23 cellular contexts compared by ENCODE assay signal in genomic region chr16:86905302-86905701, GRCh38.
DNase-seq lines count a peak whose midpoint lies in the region; ATAC-seq, FAIRE-seq and TF ChIP-seq lines count a peak whose summit lies in the region.
"Had no signal": no experiment of that assay in that cellular context is flagged by ENCODE, and none has a peak within 500 bp of the region (broad histone marks: within the 10 kb centered on the region; RNA-seq: fewer than 3 reads in every experiment).

No MANE protein-coding gene starts in this region.

- SMC1A ChIA-PET in GM12878 (lab: Charles Lee; ENCODE audit: uncharacterized antibody, unreplicated experiment): interaction anchor here (0.6 kb wide), 1 partner anchor 16 kb away, joined by 4 read pairs; no protein-coding TSS in a partner anchor

- TF ChIP-seq CTCF in HepG2 (CRISPR knock-in tag; IDR thresholded peaks at IDR 0.05) (no peak), right lobe of liver (IDR thresholded peaks at IDR 0.05) (no peak), GM12878 (IDR thresholded peaks at IDR 0.05 in 2 of 3, conservative IDR thresholded peaks at IDR 0.05 in 1 of 3; ENCODE audit: control insufficient read depth in 2 of 3, extremely low read depth in 1 of 3, insufficient read depth in 1 of 3, low read depth in 3 of 3, low read length in 3 of 3) (no peak), spleen (IDR thresholded peaks at IDR 0.05 in 8 of 11, conservative IDR thresholded peaks at IDR 0.05 in 3 of 11) (no peak)

- POLR2A ChIA-PET in HepG2 (lab: Yijun Ruan, JAX) (no interaction called here), GM12878 (lab: Charles Lee) (no interaction called here)

- no peak overlapping the region for H3K9ac ChIP-seq in HepG2 (ENCODE audit: insufficient read depth, low read depth, low read length)
- H3K9ac ChIP-seq in GM12878 (ENCODE audit: control insufficient read depth, insufficient read depth, low read length): no peak overlapping the region
- H3K9ac ChIP-seq: KMS-11 had no signal

- DNase-seq in HepG2 (ENCODE audit: low spot score) (no peak), right lobe of liver (no peak), GM12878 (ENCODE audit: low read depth, low spot score) (no peak), spleen (peak; percentile 25), NCI-H2029 (lab: John Stamatoyannopoulos, UW) (no peak)
- DNase-seq in NK-92 treated with Interleukin-12 subunit alpha and Interleukin-12 subunit beta, amount 100 ng/mL, for 24 hours (lab: John Stamatoyannopoulos, UW): no peak
- DNase-seq: Calu3; CD8-positive, alpha-beta memory T cell; DMS79 treated with DMSO at 0.1 percent for 48 hours; GF-D8; MM.1S; NCI-H2029 treated with DMSO at 0.1 percent for 48 hours; NCI-H446 treated with DMSO at 0.1 percent for 48 hours; NCI-H526; NCI-H82; RPMI8226; SHP77; SW 1271 had no signal

- ATAC-seq in HepG2: no peak
- no peak for ATAC-seq in right lobe of liver
- no peak for ATAC-seq in GM12878
- no peak for ATAC-seq in HG02759 (IDR thresholded peaks at IDR 0.05; ENCODE audit: unreplicated experiment)

- H3K27ac ChIP-seq in HepG2 (ENCODE audit: extremely low read length, insufficient read depth, low read length) (no peak overlapping the region), right lobe of liver (no peak overlapping the region), GM12878 (ENCODE audit: control insufficient read depth, insufficient read depth) (no peak overlapping the region), spleen (no peak overlapping the region)
- H3K27ac ChIP-seq: C4-2B, HL-60, KMS-11 had no signal

- FAIRE-seq in HepG2 (lab: Jason Lieb, UNC): no peak
- no peak for FAIRE-seq in GM12878 (lab: Jason Lieb, UNC)
- FAIRE-seq: GM12892 had no signal

- no peak for TF ChIP-seq RAD21 in HepG2 (CRISPR knock-in tag; IDR thresholded peaks at IDR 0.05)
- no peak for TF ChIP-seq RAD21 in GM12878 (IDR thresholded peaks at IDR 0.05; ENCODE audit: insufficient read depth, low read depth, low read length)

- H3K4me3 ChIP-seq in HepG2 (replicated peaks in 1 of 3; ENCODE audit: insufficient read depth in 1 of 3, low read depth in 2 of 3, low read length in 3 of 3): no peak overlapping the region
- H3K4me3 ChIP-seq in right lobe of liver: no peak overlapping the region
- H3K4me3 ChIP-seq in GM12878: no peak overlapping the region
- H3K4me3 ChIP-seq in spleen: no peak overlapping the region

- no peaks in the 10 kb centered on the region for H4K20me1 ChIP-seq in HepG2 (ENCODE audit: insufficient read depth, low read length)
- no peaks in the 10 kb centered on the region for H4K20me1 ChIP-seq in GM12878 (ENCODE audit: control insufficient read depth, insufficient read depth)

- TF ChIP-seq POLR2A in HepG2 (IDR thresholded peaks at IDR 0.05; ENCODE audit: insufficient read depth in 1 of 2, low read depth in 2 of 2, low read length in 2 of 2): no peak
- TF ChIP-seq POLR2A in right lobe of liver (IDR thresholded peaks at IDR 0.05): no peak
- TF ChIP-seq POLR2A in GM12878 (IDR thresholded peaks at IDR 0.05; ENCODE audit: low read depth, low read length): no peak
- TF ChIP-seq POLR2A in spleen (IDR thresholded peaks at IDR 0.05): no peak

- H3K27me3 ChIP-seq in HepG2 (ENCODE audit: control insufficient read depth in 1 of 2, insufficient read depth in 2 of 2, low read length in 2 of 2): peaks cover 2 to 42% of the 10 kb centered on the region in 2 experiments; a peak in 4 of 5 replicates
- H3K27me3 ChIP-seq in right lobe of liver: no peaks in the 10 kb centered on the region
- H3K27me3 ChIP-seq in GM12878 (replicated peaks in 1 of 2; ENCODE audit: control insufficient read depth in 2 of 2, insufficient read depth in 2 of 2, low read length in 1 of 2): peaks cover 0 to 2% of the 10 kb centered on the region in 2 experiments; a peak in 1 of 4 replicates
- H3K27me3 ChIP-seq in spleen (replicated peaks in 1 of 7): peaks cover 0 to 36% (median 3%) of the 10 kb centered on the region in 7 donors

- H3K4me2 ChIP-seq in HepG2 (ENCODE audit: low read depth, low read length) (no peak overlapping the region), GM12878 (ENCODE audit: control insufficient read depth, insufficient read depth) (no peak overlapping the region)
- H3K4me2 ChIP-seq: KMS-11 had no signal

- intact Hi-C loops in HepG2 (cut with micrococcal nuclease; ENCODE audit: unreplicated experiment): no loop called here
- intact Hi-C loops in right lobe of liver (cut with DNase I): no loop called here
- intact Hi-C loops in GM12878 (cut with micrococcal nuclease; ENCODE audit: unreplicated experiment): no loop called here
- intact Hi-C loops in spleen (cut with DNase I; ENCODE audit: low total_unique reads): no loop called here

- RAD21 ChIA-PET in GM12878 (lab: Charles Lee; ENCODE audit: unreplicated experiment): no interaction called here

- H3K36me3 ChIP-seq in HepG2 (replicated peaks in 1 of 2; ENCODE audit: control insufficient read depth in 1 of 2, insufficient read depth in 2 of 2, low read length in 2 of 2) (no peaks in the 10 kb centered on the region), right lobe of liver (no peaks in the 10 kb centered on the region), GM12878 (ENCODE audit: control insufficient read depth in 2 of 2, insufficient read depth in 2 of 2, low read length in 1 of 2) (no peaks in the 10 kb centered on the region), spleen (no peaks in the 10 kb centered on the region)

- no TSS peak for BruUV-seq in HepG2 (replicated peaks; lab: Mats Ljungman, UMichigan)
- no TSS peak for BruUV-seq in GM12878 (replicated peaks; lab: Mats Ljungman, UMichigan)

- TF ChIP-seq EP300 in HepG2 (IDR thresholded peaks at IDR 0.05; ENCODE audit: low read depth in 2 of 2, low read length in 2 of 2) (no peak), HepG2 (CRISPR knock-in tag; IDR thresholded peaks at IDR 0.05; ENCODE audit: borderline replicate concordance) (no peak), GM12878 (IDR thresholded peaks at IDR 0.05; ENCODE audit: borderline replicate concordance in 1 of 2, control insufficient read depth in 1 of 2, low read depth in 2 of 2, low read length in 2 of 2) (no peak)

- H3K4me1 ChIP-seq in HepG2 (ENCODE audit: insufficient read depth, low read length): no peaks in the 10 kb centered on the region
- H3K4me1 ChIP-seq in right lobe of liver: no peaks in the 10 kb centered on the region
- no peaks in the 10 kb centered on the region for H3K4me1 ChIP-seq in GM12878 (ENCODE audit: control insufficient read depth, insufficient read depth, low read length)
- peaks cover 0 to 8% (median 0%) of the 10 kb centered on the region in 6 donors for H3K4me1 ChIP-seq in spleen

- in situ Hi-C loops in HepG2 (cut with HindIII; ENCODE audit: extremely low pct_ligation_motif_present, low pct_unique_long_range_greater_than_20kb) (no loop called here), GM12878 (cut with MboI) (no loop called here)

- H3K9me3 ChIP-seq in HepG2 (ENCODE audit: low read length): no peaks in the 10 kb centered on the region
- no peaks in the 10 kb centered on the region for H3K9me3 ChIP-seq in right lobe of liver
- H3K9me3 ChIP-seq in GM12878 (replicated peaks; ENCODE audit: control insufficient read depth, insufficient read depth, low read length): no peaks in the 10 kb centered on the region
- H3K9me3 ChIP-seq in spleen: no peaks in the 10 kb centered on the region

- H2AFZ ChIP-seq in HepG2 (ENCODE audit: low read length) (no peak overlapping the region), GM12878 (ENCODE audit: control insufficient read depth, low read depth, low read length) (no peak overlapping the region)

- CTCF ChIA-PET in HepG2 (lab: Yijun Ruan, JAX; ENCODE audit: low intra/inter-chr PET ratio, low total read pairs) (no interaction called here), GM12878 (lab: Yijun Ruan, JAX) (no interaction called here)

- H3K79me2 ChIP-seq in HepG2 (ENCODE audit: insufficient read depth, low read length) (no peaks in the 10 kb centered on the region), GM12878 (ENCODE audit: control insufficient read depth, insufficient read depth, low read length) (no peaks in the 10 kb centered on the region)

- WGBS in HepG2 (ENCODE audit: low lambda C conversion rate): 6% methylated on average over 9 of the region's 9 CpGs
- WGBS in right lobe of liver (ENCODE audit: insufficient coverage, low coverage, low lambda C conversion rate, missing lambda C conversion rate): 30% methylated on average over 5 of the region's 9 CpGs
- WGBS in GM12878 (ENCODE audit: insufficient coverage, insufficient replicate concordance, low lambda C conversion rate, missing lambda C conversion rate): 3% methylated on average over 9 of the region's 9 CpGs
- WGBS in spleen, 5 donors: 67 to 92% (median 78%) methylated on average over 9 of the region's 9 CpGs

TF ChIP-seq in HepG2, 621 proteins besides CTCF, POLR2A, EP300 and RAD21 (continues in another document):
- peak; percentile 85 for TF ChIP-seq MNT (IDR thresholded peaks at IDR 0.05)

TF ChIP-seq in GM12878, 131 proteins besides CTCF, POLR2A, EP300 and RAD21:
- TF ChIP-seq, protein P1, sequence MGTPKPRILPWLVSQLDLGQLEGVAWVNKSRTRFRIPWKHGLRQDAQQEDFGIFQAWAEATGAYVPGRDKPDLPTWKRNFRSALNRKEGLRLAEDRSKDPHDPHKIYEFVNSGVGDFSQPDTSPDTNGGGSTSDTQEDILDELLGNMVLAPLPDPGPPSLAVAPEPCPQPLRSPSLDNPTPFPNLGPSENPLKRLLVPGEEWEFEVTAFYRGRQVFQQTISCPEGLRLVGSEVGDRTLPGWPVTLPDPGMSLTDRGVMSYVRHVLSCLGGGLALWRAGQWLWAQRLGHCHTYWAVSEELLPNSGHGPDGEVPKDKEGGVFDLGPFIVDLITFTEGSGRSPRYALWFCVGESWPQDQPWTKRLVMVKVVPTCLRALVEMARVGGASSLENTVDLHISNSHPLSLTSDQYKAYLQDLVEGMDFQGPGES (IDR thresholded peaks at IDR 0.05): no peak
- peak; percentile 73; the same call in 1 of the 2 replicates for TF ChIP-seq RAD51 (IDR thresholded peaks at IDR 0.05)
- TF ChIP-seq MYB (IDR thresholded peaks at IDR 0.05; ENCODE audit: borderline replicate concordance, low read depth, low read length): no peak
- peak; percentile 62 for TF ChIP-seq USF1 (IDR thresholded peaks at IDR 0.05; ENCODE audit: borderline replicate concordance, extremely low read length, insufficient read depth, low read depth, low read length)

Comparison
In these comparisons a context has a peak if more than half of its experiments do, and no peak if none do; other contexts are left out.
1. Of the 75 proteins assayed by ChIP-seq in both HepG2 and GM12878: peak only in HepG2: none; only in GM12878: none; in both: RAD51; in neither: 73; mixed calls (peak in some experiments, not most) for 1.